In the genomic region with DNA sequence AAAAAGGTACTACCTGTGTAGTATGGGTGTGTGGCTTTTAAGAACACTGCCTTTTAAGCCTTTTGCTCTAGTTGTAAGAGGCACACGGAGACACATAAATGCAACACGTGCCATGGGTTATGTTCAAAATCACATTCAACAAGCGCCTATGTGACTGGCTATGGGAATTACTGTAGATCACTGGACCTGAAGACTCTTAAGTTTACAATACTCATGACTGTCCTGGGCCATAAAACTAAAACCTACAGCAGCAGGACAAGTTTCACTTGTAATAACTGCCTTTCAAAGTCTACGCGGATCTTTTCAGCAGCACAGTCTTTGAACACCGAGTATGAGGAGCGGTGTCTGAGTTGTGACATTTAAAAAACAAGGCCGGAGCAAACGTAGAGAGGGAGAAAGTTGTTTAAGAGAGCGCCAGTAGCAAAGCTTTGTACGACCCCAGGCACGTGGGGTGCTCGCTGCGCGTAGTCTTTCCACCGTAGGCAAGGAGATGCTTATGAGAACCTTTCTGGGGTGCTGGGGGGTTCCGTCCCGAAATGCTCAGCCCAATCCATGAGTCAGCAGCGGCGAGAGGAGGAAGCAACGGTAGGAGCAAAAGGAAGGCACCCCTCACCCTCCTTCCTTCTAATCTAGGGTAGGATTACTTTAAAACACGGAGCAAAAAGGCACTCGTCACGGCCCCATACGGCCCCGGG, we compare ENCODE assay signal across 8 cellular contexts. TPM values are rescaled to one million over a fixed set of nuclear protein-coding genes. Genes with fewer than 3 reads are reported as not detected.
DNase-seq lines count a peak whose midpoint lies in the region; TF ChIP-seq lines count a peak whose summit lies in the region.

No MANE protein-coding gene starts in this region.

- H3K4me3 ChIP-seq in rectal smooth muscle tissue (ENCODE audit: low read length): peak overlapping the region; percentile 97

- H3K36me3 ChIP-seq in rectal smooth muscle tissue (ENCODE audit: control insufficient read depth, insufficient read depth, low read length): peaks cover 7% of the 10 kb centered on the region

- TF ChIP-seq CTCF in glutamatergic neuron (IDR thresholded peaks at IDR 0.05; ENCODE audit: partially characterized antibody, unreplicated experiment): no peak

- peaks cover 13% of the 10 kb centered on the region for H3K4me1 ChIP-seq in rectal smooth muscle tissue (ENCODE audit: control insufficient read depth, insufficient read depth, low read length)

- peaks cover 2% of the 10 kb centered on the region for H3K27me3 Mint-ChIP-seq in glutamatergic neuron (ENCODE audit: unreplicated experiment)

- H3K4me3 Mint-ChIP-seq in glutamatergic neuron (ENCODE audit: unreplicated experiment): peak overlapping the region; percentile 98

- peak overlapping the region; percentile 70 for H3K27ac ChIP-seq in rectal smooth muscle tissue (ENCODE audit: low read depth, low read length)

- no peaks in the 10 kb centered on the region for H3K9me3 Mint-ChIP-seq in glutamatergic neuron (ENCODE audit: unreplicated experiment)

- H3K9ac ChIP-seq in rectal smooth muscle tissue (ENCODE audit: low read length): peak overlapping the region; percentile 88

- H3K4me1 Mint-ChIP-seq in glutamatergic neuron (ENCODE audit: low read depth, unreplicated experiment): peaks cover 4% of the 10 kb centered on the region

- peak overlapping the region; percentile 71 for H3K27ac Mint-ChIP-seq in glutamatergic neuron (ENCODE audit: unreplicated experiment)

- peak; percentile 48 for DNase-seq in NCI-H1092 treated with DMSO at 0.1 percent for 48 hours (lab: John Stamatoyannopoulos, UW)
- DNase-seq in NCI-H1092 (lab: John Stamatoyannopoulos, UW): no peak
- DNase-seq in HCEC 1CT: peak; percentile 43
- DNase-seq in NCI-H226: peak; percentile 3
- DNase-seq in activated T-helper 9 cell treated with anti-CD3 and anti-CD28 coated beads, Interleukin-2, amount 50 U/mL, for 16 hours (ENCODE audit: low read depth): peak; percentile 6
- DNase-seq in glutamatergic neuron: no peak
- DNase-seq in OCI-M2 (lab: John Stamatoyannopoulos, UW; ENCODE audit: unreplicated experiment): no peak

- no peaks in the 10 kb centered on the region for H3K36me3 Mint-ChIP-seq in glutamatergic neuron (ENCODE audit: unreplicated experiment)

- H3K27me3 ChIP-seq in rectal smooth muscle tissue (ENCODE audit: control insufficient read depth, insufficient read depth, low read length): no peaks in the 10 kb centered on the region

RNA-seq across cellular contexts. Expression of a gene that starts 0.7 kb away (rescaled TPM):
- 19.2 TPM for total RNA-seq in glutamatergic neuron (ENCODE audit: unreplicated experiment)

RNA-seq across cellular contexts. Expression of a gene that starts 3.5 kb away (rescaled TPM):
- total RNA-seq in glutamatergic neuron (ENCODE audit: unreplicated experiment): 111 TPM

RNA-seq across cellular contexts. Expression of a gene that starts 46.7 kb away (rescaled TPM):
- total RNA-seq in glutamatergic neuron (ENCODE audit: unreplicated experiment): 59.8 TPM

Comparison
In these comparisons a context has a peak if more than half of its experiments do, and no peak if none do; other contexts are left out.
1. DNase-seq: peak in NCI-H1092 treated with DMSO at 0.1 percent for 48 hours (single experiment), HCEC 1CT (single experiment), NCI-H226 (single experiment) and activated T-helper 9 cell treated with anti-CD3 and anti-CD28 coated beads, Interleukin-2, amount 50 U/mL, for 16 hours (single experiment); none in NCI-H1092 (single experiment), glutamatergic neuron (single experiment) and OCI-M2 (single experiment).